Comparison of ENCODE assay signal across 1 cellular context in the genomic region with DNA sequence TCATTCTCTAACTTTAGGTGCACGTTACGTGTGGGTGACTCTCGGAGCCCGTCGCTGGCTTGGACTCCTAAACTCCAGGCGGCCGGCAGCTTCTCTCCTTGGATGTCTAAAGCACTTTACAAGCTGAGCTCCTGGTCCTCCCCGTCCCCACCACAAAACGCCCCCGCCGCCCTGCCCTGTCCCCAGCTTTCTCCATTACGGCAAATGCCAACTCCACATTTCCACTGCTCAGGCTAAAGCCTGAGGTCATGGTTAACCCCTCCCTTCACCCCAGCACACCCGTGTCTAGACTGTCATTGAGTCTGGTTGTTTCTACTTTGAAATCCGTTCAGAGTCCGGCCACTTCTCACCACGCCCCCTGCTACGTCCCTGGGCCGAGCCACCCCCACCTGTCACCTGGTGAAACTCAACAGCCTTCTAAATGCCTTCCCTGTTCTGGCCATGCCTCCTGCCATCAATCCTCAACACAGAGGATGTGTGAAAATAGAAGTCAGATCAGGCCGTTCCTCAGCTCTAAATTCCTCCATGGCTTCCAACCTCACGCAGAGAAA.
TF ChIP-seq lines count a peak whose summit lies in the region.

No MANE protein-coding gene starts in this region.

TF ChIP-seq in HepG2, 621 proteins besides CTCF, POLR2A, EP300 and RAD21 (continues in another document):
- 0 out of 2 replicates have a peak, but pooled peaks have one; percentile 53 for TF ChIP-seq ZNF816 (CRISPR knock-in tag; IDR thresholded peaks at IDR 0.05; ENCODE audit: borderline replicate concordance)
- TF ChIP-seq, protein P1, sequence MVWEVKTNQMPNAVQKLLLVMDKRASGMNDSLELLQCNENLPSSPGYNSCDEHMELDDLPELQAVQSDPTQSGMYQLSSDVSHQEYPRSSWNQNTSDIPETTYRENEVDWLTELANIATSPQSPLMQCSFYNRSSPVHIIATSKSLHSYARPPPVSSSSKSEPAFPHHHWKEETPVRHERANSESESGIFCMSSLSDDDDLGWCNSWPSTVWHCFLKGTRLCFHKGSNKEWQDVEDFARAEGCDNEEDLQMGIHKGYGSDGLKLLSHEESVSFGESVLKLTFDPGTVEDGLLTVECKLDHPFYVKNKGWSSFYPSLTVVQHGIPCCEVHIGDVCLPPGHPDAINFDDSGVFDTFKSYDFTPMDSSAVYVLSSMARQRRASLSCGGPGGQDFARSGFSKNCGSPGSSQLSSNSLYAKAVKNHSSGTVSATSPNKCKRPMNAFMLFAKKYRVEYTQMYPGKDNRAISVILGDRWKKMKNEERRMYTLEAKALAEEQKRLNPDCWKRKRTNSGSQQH (CRISPR knock-in tag; IDR thresholded peaks at IDR 0.05; ENCODE audit: low read depth), result 0 out of 2 replicates have a peak, but pooled peaks have one; percentile 55
- no peak for TF ChIP-seq ZNF430 (CRISPR knock-in tag; IDR thresholded peaks at IDR 0.05)
- TF ChIP-seq, protein P2, sequence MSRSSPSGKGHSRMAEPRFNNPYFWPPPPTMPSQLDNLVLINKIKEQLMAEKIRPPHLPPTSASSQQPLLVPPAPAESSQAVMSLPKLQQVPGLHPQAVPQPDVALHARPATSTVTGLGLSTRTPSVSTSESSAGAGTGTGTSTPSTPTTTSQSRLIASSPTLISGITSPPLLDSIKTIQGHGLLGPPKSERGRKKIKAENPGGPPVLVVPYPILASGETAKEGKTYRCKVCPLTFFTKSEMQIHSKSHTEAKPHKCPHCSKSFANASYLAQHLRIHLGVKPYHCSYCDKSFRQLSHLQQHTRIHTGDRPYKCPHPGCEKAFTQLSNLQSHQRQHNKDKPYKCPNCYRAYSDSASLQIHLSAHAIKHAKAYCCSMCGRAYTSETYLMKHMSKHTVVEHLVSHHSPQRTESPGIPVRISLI (CRISPR knock-in tag; IDR thresholded peaks at IDR 0.05; ENCODE audit: borderline replicate concordance), result no peak
- TF ChIP-seq ZNF552 (CRISPR knock-in tag; IDR thresholded peaks at IDR 0.05; ENCODE audit: borderline replicate concordance), result no peak
- TF ChIP-seq MYNN (CRISPR knock-in tag; IDR thresholded peaks at IDR 0.05; ENCODE audit: low read depth), result no peak
- peak; percentile 81 for TF ChIP-seq HDAC1 (CRISPR knock-in tag; IDR thresholded peaks at IDR 0.05)
- peak; percentile 94 for TF ChIP-seq SKI (IDR thresholded peaks at IDR 0.05; ENCODE audit: partially characterized antibody)
- no peak for TF ChIP-seq KLF9 (CRISPR knock-in tag; IDR thresholded peaks at IDR 0.05; ENCODE audit: low read depth)
- peak; percentile 48; the same call in 1 of the 2 replicates for TF ChIP-seq TAF1 (CRISPR knock-in tag; IDR thresholded peaks at IDR 0.05)
- TF ChIP-seq, protein P3, sequence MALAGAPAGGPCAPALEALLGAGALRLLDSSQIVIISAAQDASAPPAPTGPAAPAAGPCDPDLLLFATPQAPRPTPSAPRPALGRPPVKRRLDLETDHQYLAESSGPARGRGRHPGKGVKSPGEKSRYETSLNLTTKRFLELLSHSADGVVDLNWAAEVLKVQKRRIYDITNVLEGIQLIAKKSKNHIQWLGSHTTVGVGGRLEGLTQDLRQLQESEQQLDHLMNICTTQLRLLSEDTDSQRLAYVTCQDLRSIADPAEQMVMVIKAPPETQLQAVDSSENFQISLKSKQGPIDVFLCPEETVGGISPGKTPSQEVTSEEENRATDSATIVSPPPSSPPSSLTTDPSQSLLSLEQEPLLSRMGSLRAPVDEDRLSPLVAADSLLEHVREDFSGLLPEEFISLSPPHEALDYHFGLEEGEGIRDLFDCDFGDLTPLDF (CRISPR knock-in tag; IDR thresholded peaks at IDR 0.05), result no peak
- TF ChIP-seq, protein P4, sequence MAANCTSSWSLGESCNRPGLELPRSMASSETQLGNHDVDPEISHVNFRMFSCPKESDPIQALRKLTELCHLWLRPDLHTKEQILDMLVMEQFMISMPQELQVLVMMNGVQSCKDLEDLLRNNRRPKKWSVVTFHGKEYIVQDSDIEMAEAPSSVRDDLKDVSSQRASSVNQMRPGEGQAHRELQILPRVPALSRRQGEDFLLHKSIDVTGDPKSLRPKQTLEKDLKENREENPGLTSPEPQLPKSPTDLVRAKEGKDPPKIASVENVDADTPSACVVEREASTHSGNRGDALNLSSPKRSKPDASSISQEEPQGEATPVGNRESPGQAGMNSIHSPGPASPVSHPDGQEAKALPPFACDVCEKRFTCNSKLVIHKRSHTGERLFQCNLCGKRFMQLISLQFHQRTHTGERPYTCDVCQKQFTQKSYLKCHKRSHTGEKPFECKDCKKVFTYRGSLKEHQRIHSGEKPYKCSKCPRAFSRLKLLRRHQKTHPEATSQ (CRISPR knock-in tag; IDR thresholded peaks at IDR 0.05; ENCODE audit: borderline replicate concordance), result no peak
- TF ChIP-seq, protein P5, sequence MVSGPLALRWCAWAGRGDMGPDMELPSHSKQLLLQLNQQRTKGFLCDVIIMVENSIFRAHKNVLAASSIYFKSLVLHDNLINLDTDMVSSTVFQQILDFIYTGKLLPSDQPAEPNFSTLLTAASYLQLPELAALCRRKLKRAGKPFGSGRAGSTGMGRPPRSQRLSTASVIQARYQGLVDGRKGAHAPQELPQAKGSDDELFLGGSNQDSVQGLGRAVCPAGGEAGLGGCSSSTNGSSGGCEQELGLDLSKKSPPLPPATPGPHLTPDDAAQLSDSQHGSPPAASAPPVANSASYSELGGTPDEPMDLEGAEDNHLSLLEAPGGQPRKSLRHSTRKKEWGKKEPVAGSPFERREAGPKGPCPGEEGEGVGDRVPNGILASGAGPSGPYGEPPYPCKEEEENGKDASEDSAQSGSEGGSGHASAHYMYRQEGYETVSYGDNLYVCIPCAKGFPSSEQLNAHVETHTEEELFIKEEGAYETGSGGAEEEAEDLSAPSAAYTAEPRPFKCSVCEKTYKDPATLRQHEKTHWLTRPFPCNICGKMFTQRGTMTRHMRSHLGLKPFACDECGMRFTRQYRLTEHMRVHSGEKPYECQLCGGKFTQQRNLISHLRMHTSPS (CRISPR knock-in tag; IDR thresholded peaks at IDR 0.05; ENCODE audit: low read depth), result no peak; the same call in 1 of the 2 replicates
- TF ChIP-seq TGIF2 (CRISPR knock-in tag; IDR thresholded peaks at IDR 0.05), result peak; percentile 50; the same call in 1 of the 2 replicates
- peak; percentile 29 for TF ChIP-seq TBL1XR1 (IDR thresholded peaks at IDR 0.05; ENCODE audit: borderline replicate concordance, low read length, partially characterized antibody)
- TF ChIP-seq GTF2F1 (IDR thresholded peaks at IDR 0.05; ENCODE audit: low read length), result no peak
- TF ChIP-seq KLF11 (CRISPR knock-in tag; IDR thresholded peaks at IDR 0.05), result 0 out of 2 replicates have a peak, but pooled peaks have one; percentile 47
- TF ChIP-seq SAP130 (CRISPR knock-in tag; IDR thresholded peaks at IDR 0.05; ENCODE audit: low read depth), result peak; percentile 91
- TF ChIP-seq ZNF350 (CRISPR knock-in tag; IDR thresholded peaks at IDR 0.05; ENCODE audit: borderline replicate concordance, low read depth), result no peak
- TF ChIP-seq, protein P6, sequence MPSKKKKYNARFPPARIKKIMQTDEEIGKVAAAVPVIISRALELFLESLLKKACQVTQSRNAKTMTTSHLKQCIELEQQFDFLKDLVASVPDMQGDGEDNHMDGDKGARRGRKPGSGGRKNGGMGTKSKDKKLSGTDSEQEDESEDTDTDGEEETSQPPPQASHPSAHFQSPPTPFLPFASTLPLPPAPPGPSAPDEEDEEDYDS (CRISPR knock-in tag; IDR thresholded peaks at IDR 0.05), result peak; percentile 24
- TF ChIP-seq NR2C2 (CRISPR knock-in tag; IDR thresholded peaks at IDR 0.05; ENCODE audit: borderline replicate concordance), result no peak
- TF ChIP-seq HDAC2 (CRISPR knock-in tag; IDR thresholded peaks at IDR 0.05), result peak; percentile 35; the same call in 1 of the 2 replicates
- TF ChIP-seq ZNF331 (CRISPR knock-in tag; IDR thresholded peaks at IDR 0.05), result 0 out of 2 replicates have a peak, but pooled peaks have one; percentile 19
- 0 out of 2 replicates have a peak, but pooled peaks have one; percentile 50 for TF ChIP-seq HOXD1 (CRISPR knock-in tag; IDR thresholded peaks at IDR 0.05)
- TF ChIP-seq, protein P7, sequence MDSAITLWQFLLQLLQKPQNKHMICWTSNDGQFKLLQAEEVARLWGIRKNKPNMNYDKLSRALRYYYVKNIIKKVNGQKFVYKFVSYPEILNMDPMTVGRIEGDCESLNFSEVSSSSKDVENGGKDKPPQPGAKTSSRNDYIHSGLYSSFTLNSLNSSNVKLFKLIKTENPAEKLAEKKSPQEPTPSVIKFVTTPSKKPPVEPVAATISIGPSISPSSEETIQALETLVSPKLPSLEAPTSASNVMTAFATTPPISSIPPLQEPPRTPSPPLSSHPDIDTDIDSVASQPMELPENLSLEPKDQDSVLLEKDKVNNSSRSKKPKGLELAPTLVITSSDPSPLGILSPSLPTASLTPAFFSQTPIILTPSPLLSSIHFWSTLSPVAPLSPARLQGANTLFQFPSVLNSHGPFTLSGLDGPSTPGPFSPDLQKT (CRISPR knock-in tag; IDR thresholded peaks at IDR 0.05; ENCODE audit: borderline replicate concordance), result no peak
- TF ChIP-seq, protein P8, sequence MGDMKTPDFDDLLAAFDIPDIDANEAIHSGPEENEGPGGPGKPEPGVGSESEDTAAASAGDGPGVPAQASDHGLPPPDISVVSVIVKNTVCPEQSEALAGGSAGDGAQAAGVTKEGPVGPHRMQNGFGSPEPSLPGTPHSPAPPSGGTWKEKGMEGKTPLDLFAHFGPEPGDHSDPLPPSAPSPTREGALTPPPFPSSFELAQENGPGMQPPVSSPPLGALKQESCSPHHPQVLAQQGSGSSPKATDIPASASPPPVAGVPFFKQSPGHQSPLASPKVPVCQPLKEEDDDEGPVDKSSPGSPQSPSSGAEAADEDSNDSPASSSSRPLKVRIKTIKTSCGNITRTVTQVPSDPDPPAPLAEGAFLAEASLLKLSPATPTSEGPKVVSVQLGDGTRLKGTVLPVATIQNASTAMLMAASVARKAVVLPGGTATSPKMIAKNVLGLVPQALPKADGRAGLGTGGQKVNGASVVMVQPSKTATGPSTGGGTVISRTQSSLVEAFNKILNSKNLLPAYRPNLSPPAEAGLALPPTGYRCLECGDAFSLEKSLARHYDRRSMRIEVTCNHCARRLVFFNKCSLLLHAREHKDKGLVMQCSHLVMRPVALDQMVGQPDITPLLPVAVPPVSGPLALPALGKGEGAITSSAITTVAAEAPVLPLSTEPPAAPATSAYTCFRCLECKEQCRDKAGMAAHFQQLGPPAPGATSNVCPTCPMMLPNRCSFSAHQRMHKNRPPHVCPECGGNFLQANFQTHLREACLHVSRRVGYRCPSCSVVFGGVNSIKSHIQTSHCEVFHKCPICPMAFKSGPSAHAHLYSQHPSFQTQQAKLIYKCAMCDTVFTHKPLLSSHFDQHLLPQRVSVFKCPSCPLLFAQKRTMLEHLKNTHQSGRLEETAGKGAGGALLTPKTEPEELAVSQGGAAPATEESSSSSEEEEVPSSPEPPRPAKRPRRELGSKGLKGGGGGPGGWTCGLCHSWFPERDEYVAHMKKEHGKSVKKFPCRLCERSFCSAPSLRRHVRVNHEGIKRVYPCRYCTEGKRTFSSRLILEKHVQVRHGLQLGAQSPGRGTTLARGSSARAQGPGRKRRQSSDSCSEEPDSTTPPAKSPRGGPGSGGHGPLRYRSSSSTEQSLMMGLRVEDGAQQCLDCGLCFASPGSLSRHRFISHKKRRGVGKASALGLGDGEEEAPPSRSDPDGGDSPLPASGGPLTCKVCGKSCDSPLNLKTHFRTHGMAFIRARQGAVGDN (CRISPR knock-in tag; IDR thresholded peaks at IDR 0.05), result 0 out of 2 replicates have a peak, but pooled peaks have one; percentile 7
- TF ChIP-seq ZNF317 (CRISPR knock-in tag; IDR thresholded peaks at IDR 0.05), result peak; percentile 57; the same call in 1 of the 2 replicates
- TF ChIP-seq ZNF652 (CRISPR knock-in tag; IDR thresholded peaks at IDR 0.05; ENCODE audit: borderline replicate concordance, low read depth), result peak; percentile 88
- peak; percentile 60 for TF ChIP-seq HOXA3 (CRISPR knock-in tag; IDR thresholded peaks at IDR 0.05)
- no peak for TF ChIP-seq RARG (CRISPR knock-in tag; IDR thresholded peaks at IDR 0.05; ENCODE audit: low read depth)
- TF ChIP-seq, protein P9, sequence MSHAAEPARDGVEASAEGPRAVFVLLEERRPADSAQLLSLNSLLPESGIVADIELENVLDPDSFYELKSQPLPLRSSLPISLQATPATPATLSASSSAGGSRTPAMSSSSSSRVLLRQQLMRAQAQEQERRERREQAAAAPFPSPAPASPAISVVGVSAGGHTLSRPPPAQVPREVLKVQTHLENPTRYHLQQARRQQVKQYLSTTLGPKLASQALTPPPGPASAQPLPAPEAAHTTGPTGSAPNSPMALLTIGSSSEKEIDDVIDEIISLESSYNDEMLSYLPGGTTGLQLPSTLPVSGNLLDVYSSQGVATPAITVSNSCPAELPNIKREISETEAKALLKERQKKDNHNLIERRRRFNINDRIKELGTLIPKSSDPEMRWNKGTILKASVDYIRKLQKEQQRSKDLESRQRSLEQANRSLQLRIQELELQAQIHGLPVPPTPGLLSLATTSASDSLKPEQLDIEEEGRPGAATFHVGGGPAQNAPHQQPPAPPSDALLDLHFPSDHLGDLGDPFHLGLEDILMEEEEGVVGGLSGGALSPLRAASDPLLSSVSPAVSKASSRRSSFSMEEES (CRISPR knock-in tag; IDR thresholded peaks at IDR 0.05), result peak; percentile 34; the same call in 1 of the 2 replicates
- TF ChIP-seq ZNF775 (CRISPR knock-in tag; IDR thresholded peaks at IDR 0.05; ENCODE audit: borderline replicate concordance), result no peak
- TF ChIP-seq, protein P10, sequence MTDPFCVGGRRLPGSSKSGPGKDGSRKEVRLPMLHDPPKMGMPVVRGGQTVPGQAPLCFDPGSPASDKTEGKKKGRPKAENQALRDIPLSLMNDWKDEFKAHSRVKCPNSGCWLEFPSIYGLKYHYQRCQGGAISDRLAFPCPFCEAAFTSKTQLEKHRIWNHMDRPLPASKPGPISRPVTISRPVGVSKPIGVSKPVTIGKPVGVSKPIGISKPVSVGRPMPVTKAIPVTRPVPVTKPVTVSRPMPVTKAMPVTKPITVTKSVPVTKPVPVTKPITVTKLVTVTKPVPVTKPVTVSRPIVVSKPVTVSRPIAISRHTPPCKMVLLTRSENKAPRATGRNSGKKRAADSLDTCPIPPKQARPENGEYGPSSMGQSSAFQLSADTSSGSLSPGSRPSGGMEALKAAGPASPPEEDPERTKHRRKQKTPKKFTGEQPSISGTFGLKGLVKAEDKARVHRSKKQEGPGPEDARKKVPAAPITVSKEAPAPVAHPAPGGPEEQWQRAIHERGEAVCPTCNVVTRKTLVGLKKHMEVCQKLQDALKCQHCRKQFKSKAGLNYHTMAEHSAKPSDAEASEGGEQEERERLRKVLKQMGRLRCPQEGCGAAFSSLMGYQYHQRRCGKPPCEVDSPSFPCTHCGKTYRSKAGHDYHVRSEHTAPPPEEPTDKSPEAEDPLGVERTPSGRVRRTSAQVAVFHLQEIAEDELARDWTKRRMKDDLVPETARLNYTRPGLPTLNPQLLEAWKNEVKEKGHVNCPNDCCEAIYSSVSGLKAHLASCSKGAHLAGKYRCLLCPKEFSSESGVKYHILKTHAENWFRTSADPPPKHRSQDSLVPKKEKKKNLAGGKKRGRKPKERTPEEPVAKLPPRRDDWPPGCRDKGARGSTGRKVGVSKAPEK (CRISPR knock-in tag; IDR thresholded peaks at IDR 0.05; ENCODE audit: borderline replicate concordance), result 0 out of 2 replicates have a peak, but pooled peaks have one; percentile 49
- TF ChIP-seq BRCA1 (CRISPR knock-in tag; IDR thresholded peaks at IDR 0.05), result 0 out of 2 replicates have a peak, but pooled peaks have one; percentile 56
- peak; percentile 69 for TF ChIP-seq TBX2 (CRISPR knock-in tag; IDR thresholded peaks at IDR 0.05; ENCODE audit: borderline replicate concordance)
- peak; percentile 50; the same call in 1 of the 2 replicates for TF ChIP-seq ZNF501 (CRISPR knock-in tag; IDR thresholded peaks at IDR 0.05)
- TF ChIP-seq GATAD2A (CRISPR knock-in tag; IDR thresholded peaks at IDR 0.05), result 0 out of 2 replicates have a peak, but pooled peaks have one; percentile 58
